8 cellular contexts compared by ENCODE assay signal in the genomic region with DNA sequence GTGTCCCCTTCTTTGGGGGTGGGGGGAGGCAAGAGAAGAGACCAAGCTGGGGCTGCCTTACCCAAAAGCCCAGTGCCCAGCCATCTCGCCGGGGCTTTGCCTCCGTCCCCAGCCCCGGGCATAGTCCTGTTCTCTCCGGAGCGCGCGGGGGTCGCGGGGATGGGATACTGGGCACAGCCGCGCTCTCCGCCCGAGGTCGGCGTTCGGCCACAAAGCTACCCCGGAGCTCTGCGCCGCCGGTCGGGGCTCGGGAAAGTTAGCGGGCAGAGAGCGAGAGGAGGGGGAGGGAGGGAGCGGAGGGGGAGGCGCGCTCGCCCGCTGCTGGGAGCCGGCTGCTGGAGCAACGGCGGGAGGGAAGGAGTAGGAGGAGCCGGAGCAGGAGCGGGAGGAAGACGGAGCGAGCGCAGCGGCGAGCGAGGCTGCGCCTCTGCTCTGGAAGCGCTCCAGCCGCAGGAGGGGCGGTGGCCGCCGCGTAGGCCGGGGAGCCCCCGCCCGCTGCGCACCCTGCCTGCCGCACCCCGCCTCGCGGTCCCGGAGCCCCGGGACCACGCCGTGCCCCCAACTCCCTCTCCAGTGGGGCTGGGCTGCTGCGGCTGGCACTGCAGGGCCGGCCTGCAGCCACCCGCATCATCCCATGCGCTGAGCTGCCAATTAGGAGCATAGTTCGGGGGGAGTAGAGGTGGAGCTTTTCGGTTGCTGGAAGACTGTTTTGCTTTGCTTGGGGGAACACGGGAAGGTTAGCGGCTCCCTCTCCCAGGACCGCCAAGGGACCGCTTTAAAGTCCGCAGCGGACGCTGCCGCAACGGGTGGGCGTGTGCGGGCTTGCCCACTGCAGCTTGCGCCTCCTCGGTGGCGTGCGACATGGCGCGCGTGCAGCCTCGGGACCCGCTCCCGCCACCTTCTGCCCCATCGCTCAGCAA. TPM values are rescaled to one million over a fixed set of nuclear protein-coding genes. Genes with fewer than 3 reads are reported as not detected.
DNase-seq lines count a peak whose midpoint lies in the region; ATAC-seq and TF ChIP-seq lines count a peak whose summit lies in the region.

A gene with protein sequence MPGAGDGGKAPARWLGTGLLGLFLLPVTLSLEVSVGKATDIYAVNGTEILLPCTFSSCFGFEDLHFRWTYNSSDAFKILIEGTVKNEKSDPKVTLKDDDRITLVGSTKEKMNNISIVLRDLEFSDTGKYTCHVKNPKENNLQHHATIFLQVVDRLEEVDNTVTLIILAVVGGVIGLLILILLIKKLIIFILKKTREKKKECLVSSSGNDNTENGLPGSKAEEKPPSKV (minus strand): TSS at position 272 of the 920 bp plus-strand sequence. CDS start 150 bp downstream, at position 122.

- H3K36me3 ChIP-seq in CD8-positive, alpha-beta T cell (ENCODE audit: insufficient read depth, low read length) = no peaks in the 10 kb centered on the region
- no peaks in the 10 kb centered on the region for H3K36me3 ChIP-seq in esophagus (ENCODE audit: control insufficient read depth in 2 of 2, insufficient read depth in 2 of 2, low read length in 1 of 2)
- H3K36me3 ChIP-seq in mesendoderm (ENCODE audit: control insufficient read depth, insufficient read depth, low read length) = no peaks in the 10 kb centered on the region
- H3K36me3 ChIP-seq in tibial nerve = no peaks in the 10 kb centered on the region

- TF ChIP-seq POLR2A in tibial nerve (IDR thresholded peaks at IDR 0.05) = no peak

- no peak within 1 kb of the TSS for H2BK5ac ChIP-seq in mesendoderm (ENCODE audit: low read length)

- H3K23ac ChIP-seq in mesendoderm (ENCODE audit: low read length) = peak within 1 kb of the TSS; percentile 52

- H4K5ac ChIP-seq in mesendoderm (ENCODE audit: low read length) = no peak within 1 kb of the TSS

- POLR2A ChIA-PET in CD8-positive, alpha-beta T cell (lab: Charles Lee) = no interaction called here

- no peak for TF ChIP-seq EP300 in tibial nerve (IDR thresholded peaks at IDR 0.05)

- no peaks in the 10 kb centered on the region for H3K9me3 ChIP-seq in CD8-positive, alpha-beta T cell (ENCODE audit: low read length)
- H3K9me3 ChIP-seq in esophagus (ENCODE audit: control insufficient read depth in 2 of 2, insufficient read depth in 1 of 2, low read depth in 1 of 2, low read length in 1 of 2) (peaks cover 0 to 5% of the 10 kb centered on the region in 2 donors), tibial nerve (no peaks in the 10 kb centered on the region)

- intact Hi-C loops in CD8-positive, alpha-beta T cell (cut with DNase I, micrococcal nuclease) = no loop called here

- peak; percentile 58 for ATAC-seq in CD8-positive, alpha-beta T cell
- ATAC-seq in GM18858 (IDR thresholded peaks at IDR 0.05; ENCODE audit: unreplicated experiment) = no peak
- ATAC-seq in GM18498 (IDR thresholded peaks at IDR 0.05; ENCODE audit: unreplicated experiment) = no peak

- H3K4me1 Mint-ChIP-seq in CD8-positive, alpha-beta T cell (ENCODE audit: low read depth) = peaks cover 17% of the 10 kb centered on the region
- H3K4me1 Mint-ChIP-seq in IgD-negative memory B cell = peaks cover 0 to 4% (median 0%) of the 10 kb centered on the region in 3 donors

- 1% methylated on average over 81 to 88 of the region's 88 CpGs for WGBS in esophagus, 2 donors
- WGBS in mesendoderm (ENCODE audit: extremely low coverage, insufficient coverage, low lambda C conversion rate) = no CpG with 5 or more reads among the region's 88 CpGs
- WGBS in tibial nerve, 2 donors = 0 to 1% methylated on average over 43 to 60 of the region's 88 CpGs

- H3K27ac ChIP-seq in CD8-positive, alpha-beta T cell (ENCODE audit: low read depth, low read length) = no peak within 1 kb of the TSS
- H3K27ac ChIP-seq in VCaP (peak within 1 kb of the TSS; percentile 69), esophagus (ENCODE audit: low read depth in 2 of 2, low read length in 1 of 2) (no peak within 1 kb of the TSS), mesendoderm (ENCODE audit: low read depth, low read length) (no peak within 1 kb of the TSS), tibial nerve (no peak within 1 kb of the TSS)

- H3K56ac ChIP-seq in mesendoderm (ENCODE audit: low read length) = peak within 1 kb of the TSS; percentile 73

- peak within 1 kb of the TSS; percentile 57 for H3K9ac ChIP-seq in mesendoderm (ENCODE audit: low read length)

- H3K4me1 ChIP-seq in CD8-positive, alpha-beta T cell (ENCODE audit: insufficient read depth, low read length) = peaks cover 13% of the 10 kb centered on the region
- H3K4me1 ChIP-seq in esophagus (ENCODE audit: control insufficient read depth in 2 of 2, insufficient read depth in 2 of 2, low read length in 1 of 2) (peaks cover 12% of the 10 kb centered on the region in 2 donors), mesendoderm (ENCODE audit: control insufficient read depth, low read depth, low read length) (peaks cover 12% of the 10 kb centered on the region), tibial nerve (peaks cover 0 to 26% (median 11%) of the 10 kb centered on the region in 4 donors)

- H3K9me3 Mint-ChIP-seq in CD8-positive, alpha-beta T cell = no peaks in the 10 kb centered on the region
- H3K9me3 Mint-ChIP-seq in IgD-negative memory B cell = no peaks in the 10 kb centered on the region

- no peak for TF ChIP-seq CTCF in CD8-positive, alpha-beta T cell (IDR thresholded peaks at IDR 0.05)
- TF ChIP-seq CTCF in VCaP (conservative IDR thresholded peaks at IDR 0.05) (no peak), tibial nerve (IDR thresholded peaks at IDR 0.05) (no peak)

- peak within 1 kb of the TSS; percentile 94 for H3K4me2 ChIP-seq in mesendoderm (ENCODE audit: low read length)

- peaks cover 44% of the 10 kb centered on the region for H3K27me3 Mint-ChIP-seq in CD8-positive, alpha-beta T cell (ENCODE audit: low read depth)
- peaks cover 49% of the 10 kb centered on the region for H3K27me3 Mint-ChIP-seq in IgD-negative memory B cell

- H3K4ac ChIP-seq in mesendoderm (ENCODE audit: low read depth, low read length) = no peak within 1 kb of the TSS

- no peak within 1 kb of the TSS for H3K27ac Mint-ChIP-seq in CD8-positive, alpha-beta T cell
- no peak within 1 kb of the TSS for H3K27ac Mint-ChIP-seq in IgD-negative memory B cell

- no peak within 1 kb of the TSS for H2BK15ac ChIP-seq in mesendoderm (replicated peaks; ENCODE audit: low read depth)

- H4K8ac ChIP-seq in mesendoderm (ENCODE audit: low read depth, low read length) = no peak within 1 kb of the TSS

- H2AK5ac ChIP-seq in mesendoderm (ENCODE audit: low read length) = no peak within 1 kb of the TSS

- peak within 1 kb of the TSS; percentile 53 for H3K4me3 ChIP-seq in CD8-positive, alpha-beta T cell (ENCODE audit: low read depth, low read length)
- peak within 1 kb of the TSS; percentile 45 to 53 for H3K4me3 ChIP-seq in esophagus (ENCODE audit: low read depth in 1 of 2, low read length in 2 of 2)
- H3K4me3 ChIP-seq in mesendoderm (ENCODE audit: low read length) = peak within 1 kb of the TSS; percentile 52
- H3K4me3 ChIP-seq in tibial nerve = peak within 1 kb of the TSS; percentile 31 to 57 (median 40)

- CTCF ChIA-PET in CD8-positive, alpha-beta T cell (lab: Charles Lee) = interaction anchor here (2.0 kb wide), 2 partner anchors 9 to 19 kb away, joined by 7 to 9 read pairs; no protein-coding TSS in a partner anchor

- no peaks in the 10 kb centered on the region for H3K79me2 ChIP-seq in mesendoderm (ENCODE audit: control insufficient read depth, insufficient read depth, low read length)

- H3K79me1 ChIP-seq in mesendoderm (ENCODE audit: low read length) = no peaks in the 10 kb centered on the region

- peaks cover 39% of the 10 kb centered on the region for H3K27me3 ChIP-seq in CD8-positive, alpha-beta T cell (ENCODE audit: insufficient read depth, low read length)
- H3K27me3 ChIP-seq in esophagus (ENCODE audit: control insufficient read depth in 1 of 2, insufficient read depth in 2 of 2, low read length in 2 of 2) (peaks cover 0 to 12% of the 10 kb centered on the region in 2 donors), mesendoderm (ENCODE audit: insufficient read depth, low read length, poor library complexity) (peaks cover 59% of the 10 kb centered on the region), tibial nerve (peaks cover 0 to 74% of the 10 kb centered on the region in 2 donors)

- peak in 1 of 7 experiments; percentile 16 for DNase-seq in CD8-positive, alpha-beta T cell
- DNase-seq in mesendoderm (peak; percentile 83), tibial nerve (ENCODE audit: low spot score in 2 of 2) (no peak)

- no peak within 1 kb of the TSS for H2BK120ac ChIP-seq in mesendoderm (ENCODE audit: low read depth, low read length)

- peak within 1 kb of the TSS; percentile 62 for H3K4me3 Mint-ChIP-seq in CD8-positive, alpha-beta T cell
- H3K4me3 Mint-ChIP-seq in IgD-negative memory B cell = peak within 1 kb of the TSS in 3 of 4 donors; percentile 16 to 90 (median 65)

- no peaks in the 10 kb centered on the region for H3K36me3 Mint-ChIP-seq in CD8-positive, alpha-beta T cell
- H3K36me3 Mint-ChIP-seq in IgD-negative memory B cell = no peaks in the 10 kb centered on the region

- H3K18ac ChIP-seq in mesendoderm (ENCODE audit: low read length) = no peak within 1 kb of the TSS

RNA-seq across cellular contexts. Expression of the gene that starts here (rescaled TPM):
- not detected for total RNA-seq in CD8-positive, alpha-beta T cell
- polyA plus RNA-seq in IgD-negative memory B cell = not detected
- 1 to 10 TPM in 1 of 2 donors, under 1 TPM in 1; 0.75 to 1.1 TPM for polyA plus RNA-seq in esophagus
- polyA plus RNA-seq in mesendoderm (2013, experiment 1 of 2) = 0.04 TPM
- polyA plus RNA-seq in mesendoderm (2013, experiment 2 of 2) = 0.04 TPM
- 1 to 10 TPM in 2 of 4 donors, under 1 TPM in 2; 0.66 to 4.1 (median 1.1) TPM for total RNA-seq in tibial nerve

Comparison
In these comparisons a context has a peak if more than half of its experiments do, and no peak if none do; other contexts are left out.
1. Peak in ATAC-seq and H3K4me3 ChIP-seq in CD8-positive, alpha-beta T cell; RNA of the gene not detected or under 1 TPM.